Comparison of ENCODE assay signal across 23 cellular contexts in genomic region chr1:108722292-108722691, GRCh38. TPM values are rescaled to one million over a fixed set of nuclear protein-coding genes. Genes with fewer than 3 reads are reported as not detected.
A peak's percentile ranks its signal among the peaks of the same experiment; 100 is the strongest.
DNase-seq lines count a peak whose midpoint lies in the region; ATAC-seq and TF ChIP-seq lines count a peak whose summit lies in the region.
"Had no signal": no experiment of that assay in that cellular context is flagged by ENCODE, and none has a peak within 500 bp of the region (broad histone marks: within the 10 kb centered on the region; RNA-seq: fewer than 3 reads in every experiment).

No MANE protein-coding gene starts in this region.

- no peak overlapping the region for H2BK5ac ChIP-seq in neuronal stem cell (ENCODE audit: low read length)

- WGBS in neuronal stem cell (ENCODE audit: extremely low coverage in 2 of 2, insufficient read length in 2 of 2, insufficient replicate concordance in 1 of 2), 2 donors, result no CpG with 5 or more reads among the region's 6 CpGs
- 76 to 81% (median 77%) methylated on average over 6 of the region's 6 CpGs for WGBS in psoas muscle, 3 donors

- no peak overlapping the region for H3K23ac ChIP-seq in neuronal stem cell (ENCODE audit: low read depth, low read length, poor library complexity)

- no peak overlapping the region for H2BK12ac ChIP-seq in neuronal stem cell (ENCODE audit: low read length)

- POLR2A ChIA-PET in OCI-LY7 (lab: Charles Lee), result interaction anchor here (0.6 to 1.1 kb wide), 3 partner anchors 15 to 85 kb away, joined by 3 to 5 read pairs (median 3); no protein-coding TSS in a partner anchor

- no peak overlapping the region for H2AK5ac ChIP-seq in neuronal stem cell (ENCODE audit: low read depth, low read length)

- H3K9me2 ChIP-seq in OCI-LY7 (ENCODE audit: insufficient read depth, low read length), result no peaks in the 10 kb centered on the region

- H3K4me1 ChIP-seq in OCI-LY7 (ENCODE audit: insufficient read depth, low read length, poor library complexity, severe bottlenecking) (no peaks in the 10 kb centered on the region), neuronal stem cell (ENCODE audit: control insufficient read depth in 2 of 2, insufficient read depth in 1 of 2, low read depth in 1 of 2, low read length in 2 of 2) (peaks cover 0 to 4% of the 10 kb centered on the region in 2 donors), psoas muscle (no peaks in the 10 kb centered on the region), HAP-1 (no peaks in the 10 kb centered on the region; the same call in none of the 2 replicates)
- H3K4me1 ChIP-seq: colonic mucosa, spleen had no signal

- H3K9ac ChIP-seq in neuronal stem cell (ENCODE audit: low read depth, low read length, poor library complexity), result no peak overlapping the region

- no peaks in the 10 kb centered on the region for H3K79me2 ChIP-seq in OCI-LY7 (ENCODE audit: insufficient read depth, low read depth, low read length)

- H4K91ac ChIP-seq in neuronal stem cell (ENCODE audit: low read depth, low read length, poor library complexity), result no peak overlapping the region

- no peak overlapping the region for H2BK120ac ChIP-seq in neuronal stem cell (ENCODE audit: low read depth, low read length)

- no peaks in the 10 kb centered on the region for H4K20me1 ChIP-seq in OCI-LY7 (ENCODE audit: insufficient read depth, low read length)

- H3K27ac ChIP-seq in OCI-LY7 (ENCODE audit: low read depth, low read length, poor library complexity, severe bottlenecking) (no peak overlapping the region), neuronal stem cell (replicated peaks; ENCODE audit: low read length) (no peak overlapping the region), psoas muscle (no peak overlapping the region)
- H3K27ac ChIP-seq: colonic mucosa, foreskin keratinocyte had no signal

- no TSS peak for BruUV-seq in OCI-LY7 (replicated peaks; lab: Mats Ljungman, UMichigan)

- H2AFZ ChIP-seq in OCI-LY7 (ENCODE audit: low read length) (0 out of 2 replicates have a peak overlapping the region, but pooled peaks have one; percentile 42), neuronal stem cell (ENCODE audit: low read length) (peak overlapping the region; percentile 49)

- no peak overlapping the region for H3K4me2 ChIP-seq in OCI-LY7 (ENCODE audit: low read length)
- H3K4me2 ChIP-seq in neuronal stem cell (ENCODE audit: insufficient read depth, low read length, poor library complexity, severe bottlenecking), result no peak overlapping the region

- TF ChIP-seq CTCF in AG09319 (IDR thresholded peaks at IDR 0.05; ENCODE audit: low read depth, low read length) (no peak), OCI-LY7 (conservative IDR thresholded peaks at IDR 0.05; ENCODE audit: low read length) (no peak), psoas muscle (IDR thresholded peaks at IDR 0.05) (no peak)

- H2BK15ac ChIP-seq in neuronal stem cell (ENCODE audit: low read length), result no peak overlapping the region

- no peak overlapping the region for H4K8ac ChIP-seq in neuronal stem cell (ENCODE audit: low read depth, low read length)

- intact Hi-C loops in OCI-LY7 (cut with micrococcal nuclease; ENCODE audit: unreplicated experiment), result no loop called here
- intact Hi-C loops in psoas muscle (cut with DNase I), result no loop called here

- H3K4ac ChIP-seq in neuronal stem cell (ENCODE audit: low read length), result no peak overlapping the region

- H3K4me3 ChIP-seq in OCI-LY7 (ENCODE audit: low read depth, low read length, poor library complexity, severe bottlenecking) (no peak overlapping the region), neuronal stem cell (ENCODE audit: low read length in 2 of 2) (no peak overlapping the region), psoas muscle (no peak overlapping the region), HAP-1 (no peak overlapping the region)
- H3K4me3 ChIP-seq: colonic mucosa, spleen had no signal

- no peak for ATAC-seq in psoas muscle
- ATAC-seq: foreskin keratinocyte had no signal

- H3K27me3 ChIP-seq in neuronal stem cell (ENCODE audit: control insufficient read depth in 3 of 3, insufficient read depth in 3 of 3, low read depth in 1 of 3, low read length in 3 of 3), result no peaks in the 10 kb centered on the region
- no peaks in the 10 kb centered on the region for H3K27me3 ChIP-seq in psoas muscle (ENCODE audit: insufficient read depth in 3 of 3, low read length in 2 of 3)
- peaks cover 2% of the 10 kb centered on the region for H3K27me3 ChIP-seq in HAP-1 (ENCODE audit: low read depth)
- H3K27me3 ChIP-seq: colonic mucosa, spleen had no signal

- H3K14ac ChIP-seq in neuronal stem cell (ENCODE audit: low read length), result no peak overlapping the region

- in situ Hi-C loops in HAP-1 (cut with MboI; ENCODE audit: low sequenced_read_pairs), result no loop called here

- H3K79me1 ChIP-seq in neuronal stem cell (ENCODE audit: low read depth, low read length), result no peaks in the 10 kb centered on the region

- H3K18ac ChIP-seq in neuronal stem cell (ENCODE audit: low read length), result no peak overlapping the region

- peak; percentile 45 for DNase-seq in AG09319 (ENCODE audit: extremely low read depth, low read depth)
- DNase-seq in OCI-LY7 (ENCODE audit: low spot score), result no peak
- DNase-seq in dedifferentiated amniotic fluid mesenchymal stem cell (ENCODE audit: extremely low spot score), result peak; percentile 47
- no peak for DNase-seq in neuronal stem cell (ENCODE audit: low spot score)
- no peak for DNase-seq in psoas muscle
- DNase-seq in MV-4-11 (lab: John Stamatoyannopoulos, UW), result no peak
- DNase-seq in NCI-H1930 (lab: John Stamatoyannopoulos, UW), result no peak
- no peak for DNase-seq in HAP-1 (ENCODE audit: low spot score in 2 of 2)
- DNase-seq: activated CD4-positive, alpha-beta T cell treated with anti-CD3 and anti-CD28 coated beads, Interleukin-2, amount 50 U/mL, for 1 hour; activated CD8-positive, alpha-beta memory T cell treated with anti-CD3 and anti-CD28 coated beads, Interleukin-2, amount 50 U/mL, for 48 hours; activated effector memory CD4-positive, alpha-beta T cell treated with anti-CD3 and anti-CD28 coated beads, Interleukin-2, amount 50 U/mL, for 16 hours; CD4-positive, alpha-beta memory T cell; colonic mucosa; DMS53; foreskin keratinocyte; Karpas-422; NCI-H1105 treated with DMSO at 0.1 percent for 48 hours; NCI-H2107; NCI-H524; Right ventricle myocardium superior; spleen had no signal

- CTCF ChIA-PET in OCI-LY7 (lab: Charles Lee; ENCODE audit: unreplicated experiment), result no interaction called here

- H3K9me3 ChIP-seq in OCI-LY7 (ENCODE audit: low read length) (no peaks in the 10 kb centered on the region), neuronal stem cell (replicated peaks in 1 of 2; ENCODE audit: control insufficient read depth in 2 of 2, insufficient read depth in 1 of 2, low read depth in 1 of 2, low read length in 2 of 2) (no peaks in the 10 kb centered on the region), psoas muscle (no peaks in the 10 kb centered on the region), HAP-1 (no peaks in the 10 kb centered on the region)
- H3K9me3 ChIP-seq: colonic mucosa, spleen had no signal

- H3K36me3 ChIP-seq in OCI-LY7 (ENCODE audit: insufficient read depth, low read length) (no peaks in the 10 kb centered on the region), neuronal stem cell (replicated peaks in 1 of 2; ENCODE audit: control insufficient read depth in 2 of 2, insufficient read depth in 2 of 2, low read length in 2 of 2) (no peaks in the 10 kb centered on the region), psoas muscle (ENCODE audit: insufficient read depth in 1 of 2, low read depth in 1 of 2) (no peaks in the 10 kb centered on the region), HAP-1 (replicated peaks) (no peaks in the 10 kb centered on the region)
- H3K36me3 ChIP-seq: colonic mucosa, spleen had no signal

RNA-seq across cellular contexts. Expression of gene FNDC7, which starts 9.6 kb away (rescaled TPM):
- total RNA-seq in OCI-LY7 (2014; rRNA removed; shearing (Covaris generic)), result not detected in 2 replicates
- total RNA-seq in OCI-LY7 (2022), result not detected in 2 replicates
- polyA plus RNA-seq in neuronal stem cell (2013, experiment 1 of 2), result 0.04 TPM
- polyA plus RNA-seq in neuronal stem cell (2013, experiment 2 of 2), result 0.03 TPM
- under 1 TPM in 1 of 4 donors, not detected in 3; 0.32 TPM for total RNA-seq in psoas muscle
- under 1 TPM in 1 of 3 donors, not detected in 2; 0.09 TPM for polyA plus RNA-seq in psoas muscle
- total RNA-seq: colonic mucosa, foreskin keratinocyte, HT-29, Right ventricle myocardium superior, subcutaneous adipose tissue had no signal

RNA-seq across cellular contexts. Expression of gene STXBP3, which starts 24.2 kb away (rescaled TPM):
- total RNA-seq in OCI-LY7 (2014; rRNA removed; shearing (Covaris generic)), result 27.7 and 28.3 TPM in 2 replicates
- total RNA-seq in OCI-LY7 (2022), result 38.2 and 45.7 TPM in 2 replicates
- 24.5 TPM for polyA plus RNA-seq in neuronal stem cell (2013, experiment 1 of 2)
- 25.2 TPM for polyA plus RNA-seq in neuronal stem cell (2013, experiment 2 of 2)
- total RNA-seq in psoas muscle, result 10 to 100 TPM; 13.6 to 22.3 (median 17.7) TPM
- 10 to 100 TPM; 12.7 to 21.1 (median 16.5) TPM for polyA plus RNA-seq in psoas muscle

RNA-seq across cellular contexts. Expression of gene PRPF38B, which starts 30.2 kb away (rescaled TPM):
- total RNA-seq in OCI-LY7 (2014; rRNA removed; shearing (Covaris generic)), result 37.7 and 47.4 TPM in 2 replicates
- total RNA-seq in OCI-LY7 (2022) (72.0 and 73.8 TPM in 2 replicates), psoas muscle (10 to 100 TPM; 13.3 to 19.6 (median 16.5) TPM)
- 47.2 TPM for polyA plus RNA-seq in neuronal stem cell (2013, experiment 1 of 2)
- polyA plus RNA-seq in neuronal stem cell (2013, experiment 2 of 2), result 47.9 TPM
- polyA plus RNA-seq in psoas muscle, result 10 to 100 TPM; 14.2 to 28.9 (median 19.2) TPM

Comparison
In these comparisons a context has a peak if more than half of its experiments do, and no peak if none do; other contexts are left out.
1. DNase-seq: peak in AG09319 (single experiment) and dedifferentiated amniotic fluid mesenchymal stem cell (single experiment); none in OCI-LY7 (single experiment), neuronal stem cell (single experiment), psoas muscle (0 of 2), MV-4-11 (single experiment), NCI-H1930 (0 of 2) and HAP-1 (0 of 2).